Comparison of ENCODE assay signal across 13 cellular contexts in genomic region chr20:44533928-44534327, GRCh38.
"Had no signal": no experiment of that assay in that cellular context is flagged by ENCODE, and none has a peak within 500 bp of the region (broad histone marks: within the 10 kb centered on the region; RNA-seq: fewer than 3 reads in every experiment).

No MANE protein-coding gene starts in this region.

- H3K36me3 Mint-ChIP-seq: activated naive CD8-positive, alpha-beta T cell treated with anti-CD3 and anti-CD28 coated beads, Interleukin-2, amount 10 ng/mL, durations not matched to agents 7 days and 5 days; immature natural killer cell; mesothelial cell of epicardium; stimulated activated memory B cell treated with anti-CD40 and anti-IgM and Interleukin-4, amounts not matched to agents 10 μg/mL and 1 μg/mL and 100 μg/mL, for 72 hours had no signal

- H3K4me3 Mint-ChIP-seq: activated CD4-positive, alpha-beta memory T cell treated with anti-CD3 and anti-CD28 coated beads, Interleukin-2, amount 10 ng/mL, durations not matched to agents 7 days and 5 days; activated naive CD8-positive, alpha-beta T cell treated with anti-CD3 and anti-CD28 coated beads, Interleukin-2, amount 10 ng/mL, durations not matched to agents 7 days and 5 days; dendritic cell treated with granulocyte-macrophage colony-stimulating factor and Interleukin-4, amounts not matched to agents 40 ng/mL and 50 ng/mL, for 4 days; immature natural killer cell; mesothelial cell of epicardium; stimulated activated memory B cell treated with anti-CD40 and anti-IgM and Interleukin-4, amounts not matched to agents 10 μg/mL and 1 μg/mL and 100 μg/mL, for 72 hours had no signal

- H3K27me3 Mint-ChIP-seq: stimulated activated memory B cell treated with anti-CD40 and anti-IgM and Interleukin-4, amounts not matched to agents 10 μg/mL and 1 μg/mL and 100 μg/mL, for 72 hours had no signal

- H3K27ac Mint-ChIP-seq: activated CD4-positive, alpha-beta memory T cell treated with anti-CD3 and anti-CD28 coated beads, Interleukin-2, amount 10 ng/mL, durations not matched to agents 7 days and 5 days; activated naive CD8-positive, alpha-beta T cell treated with anti-CD3 and anti-CD28 coated beads, Interleukin-2, amount 10 ng/mL, durations not matched to agents 7 days and 5 days; dendritic cell treated with granulocyte-macrophage colony-stimulating factor and Interleukin-4, amounts not matched to agents 40 ng/mL and 50 ng/mL, for 4 days; immature natural killer cell; mesothelial cell of epicardium; stimulated activated memory B cell treated with anti-CD40 and anti-IgM and Interleukin-4, amounts not matched to agents 10 μg/mL and 1 μg/mL and 100 μg/mL, for 72 hours had no signal

- H3K27me3 ChIP-seq: transverse colon had no signal

- H3K36me3 ChIP-seq: lower lobe of right lung, transverse colon had no signal

- H3K27ac ChIP-seq: lower lobe of right lung, VCaP had no signal

- H3K9me3 Mint-ChIP-seq: activated CD4-positive, alpha-beta memory T cell treated with anti-CD3 and anti-CD28 coated beads, Interleukin-2, amount 10 ng/mL, durations not matched to agents 7 days and 5 days; activated naive CD8-positive, alpha-beta T cell treated with anti-CD3 and anti-CD28 coated beads, Interleukin-2, amount 10 ng/mL, durations not matched to agents 7 days and 5 days; dendritic cell treated with granulocyte-macrophage colony-stimulating factor and Interleukin-4, amounts not matched to agents 40 ng/mL and 50 ng/mL, for 4 days; immature natural killer cell; mesothelial cell of epicardium; stimulated activated memory B cell treated with anti-CD40 and anti-IgM and Interleukin-4, amounts not matched to agents 10 μg/mL and 1 μg/mL and 100 μg/mL, for 72 hours had no signal

- H3K4me3 ChIP-seq: lower lobe of right lung, transverse colon had no signal

- H3K9me3 ChIP-seq: lower lobe of right lung, transverse colon had no signal

- DNase-seq: activated CD4-positive, alpha-beta memory T cell treated with anti-CD3 and anti-CD28 coated beads, Interleukin-2, amount 10 ng/mL, durations not matched to agents 7 days and 5 days; activated CD8-positive, alpha-beta memory T cell treated with anti-CD3 and anti-CD28 coated beads, Interleukin-2, amount 50 U/mL, for 48 hours; activated naive CD8-positive, alpha-beta T cell treated with anti-CD3 and anti-CD28 coated beads, Interleukin-2, amount 10 ng/mL, durations not matched to agents 7 days and 5 days; cerebellar nuclear complex; immature natural killer cell; lower lobe of right lung; right cardiac atrium; stimulated activated CD4-positive, alpha-beta T cell treated with anti-CD3 and anti-CD28 coated beads, Interleukin-1b, Interleukin-23, amount 100 ng/mL, for 48 hours; transverse colon had no signal
